1 cellular context compared by ENCODE assay signal in genomic region chr16:48592839-48593429, GRCh38.
TF ChIP-seq lines count a peak whose summit lies in the region.

No MANE protein-coding gene starts in this region.

TF ChIP-seq in HepG2, 621 proteins besides CTCF, POLR2A, EP300 and RAD21 (continued from another document):
- TF ChIP-seq ZFP36 (IDR thresholded peaks at IDR 0.05; ENCODE audit: borderline replicate concordance, low read depth, low read length, partially characterized antibody), result peak; percentile 91
- no peak for TF ChIP-seq PHF21A (CRISPR knock-in tag; IDR thresholded peaks at IDR 0.05)
- no peak for TF ChIP-seq HMGXB4 (CRISPR knock-in tag; IDR thresholded peaks at IDR 0.05; ENCODE audit: borderline replicate concordance in 1 of 2, low read depth in 1 of 2)
- TF ChIP-seq, protein P1, sequence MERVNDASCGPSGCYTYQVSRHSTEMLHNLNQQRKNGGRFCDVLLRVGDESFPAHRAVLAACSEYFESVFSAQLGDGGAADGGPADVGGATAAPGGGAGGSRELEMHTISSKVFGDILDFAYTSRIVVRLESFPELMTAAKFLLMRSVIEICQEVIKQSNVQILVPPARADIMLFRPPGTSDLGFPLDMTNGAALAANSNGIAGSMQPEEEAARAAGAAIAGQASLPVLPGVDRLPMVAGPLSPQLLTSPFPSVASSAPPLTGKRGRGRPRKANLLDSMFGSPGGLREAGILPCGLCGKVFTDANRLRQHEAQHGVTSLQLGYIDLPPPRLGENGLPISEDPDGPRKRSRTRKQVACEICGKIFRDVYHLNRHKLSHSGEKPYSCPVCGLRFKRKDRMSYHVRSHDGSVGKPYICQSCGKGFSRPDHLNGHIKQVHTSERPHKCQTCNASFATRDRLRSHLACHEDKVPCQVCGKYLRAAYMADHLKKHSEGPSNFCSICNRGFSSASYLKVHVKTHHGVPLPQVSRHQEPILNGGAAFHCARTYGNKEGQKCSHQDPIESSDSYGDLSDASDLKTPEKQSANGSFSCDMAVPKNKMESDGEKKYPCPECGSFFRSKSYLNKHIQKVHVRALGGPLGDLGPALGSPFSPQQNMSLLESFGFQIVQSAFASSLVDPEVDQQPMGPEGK (CRISPR knock-in tag; IDR thresholded peaks at IDR 0.05), result no peak
- TF ChIP-seq, protein P2, sequence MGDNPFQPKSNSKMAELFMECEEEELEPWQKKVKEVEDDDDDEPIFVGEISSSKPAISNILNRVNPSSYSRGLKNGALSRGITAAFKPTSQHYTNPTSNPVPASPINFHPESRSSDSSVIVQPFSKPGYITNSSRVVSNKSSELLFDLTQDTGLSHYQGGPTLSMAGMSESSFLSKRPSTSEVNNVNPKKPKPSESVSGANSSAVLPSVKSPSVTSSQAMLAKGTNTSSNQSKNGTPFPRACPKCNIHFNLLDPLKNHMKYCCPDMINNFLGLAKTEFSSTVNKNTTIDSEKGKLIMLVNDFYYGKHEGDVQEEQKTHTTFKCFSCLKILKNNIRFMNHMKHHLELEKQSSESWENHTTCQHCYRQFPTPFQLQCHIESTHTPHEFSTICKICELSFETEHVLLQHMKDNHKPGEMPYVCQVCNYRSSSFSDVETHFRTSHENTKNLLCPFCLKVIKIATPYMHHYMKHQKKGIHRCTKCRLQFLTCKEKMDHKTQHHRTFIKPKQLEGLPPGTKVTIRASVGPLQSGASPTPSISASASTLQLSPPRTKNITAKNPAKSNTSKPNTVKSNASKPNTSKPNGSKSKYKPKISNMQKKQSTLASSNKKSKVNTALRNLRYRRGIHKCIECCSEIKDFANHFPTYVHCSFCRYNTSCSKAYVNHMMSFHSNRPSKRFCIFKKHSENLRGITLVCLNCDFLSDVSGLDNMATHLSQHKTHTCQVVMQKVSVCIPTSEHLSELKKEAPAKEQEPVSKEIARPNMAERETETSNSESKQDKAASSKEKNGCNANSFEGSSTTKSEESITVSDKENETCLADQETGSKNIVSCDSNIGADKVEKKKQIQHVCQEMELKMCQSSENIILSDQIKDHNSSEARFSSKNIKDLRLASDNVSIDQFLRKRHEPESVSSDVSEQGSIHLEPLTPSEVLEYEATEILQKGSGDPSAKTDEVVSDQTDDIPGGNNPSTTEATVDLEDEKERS (CRISPR knock-in tag; IDR thresholded peaks at IDR 0.05), result peak; percentile 29; the same call in 1 of the 2 replicates
- peak; percentile 50 for TF ChIP-seq RBM22 (optimal IDR thresholded peaks at IDR 0.05; ENCODE audit: low read length)
